In genomic region chr11:20363500-20364411, GRCh38 we compare ENCODE assay signal across 1 cellular context.
TF ChIP-seq lines count a peak whose summit lies in the region.

HTATIP2 (plus strand) TSS chr11:20363714; CDS start chr11:20364238, 524 bp downstream.

TF ChIP-seq in K562, 482 proteins besides CTCF, POLR2A, EP300 and RAD21 (continued from another document and continues in another):
- TF ChIP-seq MGA (IDR thresholded peaks at IDR 0.05) (peak; percentile 95), JUN (IDR thresholded peaks at IDR 0.05; ENCODE audit: borderline replicate concordance, low read depth, low read length) (peak; percentile 68; the same call in 1 of the 2 replicates), JUN (CRISPR knock-in tag; IDR thresholded peaks at IDR 0.05; ENCODE audit: borderline replicate concordance) (no peak), MYNN (IDR thresholded peaks at IDR 0.05) (peak; percentile 49; the same call in 1 of the 2 replicates), MYNN (CRISPR knock-in tag; IDR thresholded peaks at IDR 0.05) (no peak), NR2C1 (IDR thresholded peaks at IDR 0.05) (peak; percentile 63; the same call in 1 of the 2 replicates), NR2C1 (tag; IDR thresholded peaks at IDR 0.05) (peak; percentile 83), SMARCA4 (IDR thresholded peaks at IDR 0.05) (peak; percentile 79; the same call in 1 of the 2 replicates), ZNF764 (CRISPR knock-in tag; IDR thresholded peaks at IDR 0.05; ENCODE audit: low read depth) (0 out of 2 replicates have a peak, but pooled peaks have one; percentile 36), DMBX1 (CRISPR knock-in tag; IDR thresholded peaks at IDR 0.05; ENCODE audit: borderline replicate concordance) (peak; percentile 85; the same call in 1 of the 2 replicates), NBN (IDR thresholded peaks at IDR 0.05; ENCODE audit: low read depth) (peak; percentile 36; the same call in 1 of the 2 replicates), L3MBTL2 (IDR thresholded peaks at IDR 0.05) (peak; percentile 97), EZH2 (IDR thresholded peaks at IDR 0.05; ENCODE audit: borderline replicate concordance, low read depth, low read length) (no peak), HNRNPL (IDR thresholded peaks at IDR 0.05; ENCODE audit: low read depth, low read length) (peak; percentile 70; the same call in 1 of the 2 replicates), SMAD4 (CRISPR knock-in tag; conservative IDR thresholded peaks at IDR 0.05) (peak; percentile 62), CBFA2T2 (conservative IDR thresholded peaks at IDR 0.05) (peak; percentile 55), ZNF668 (CRISPR knock-in tag; IDR thresholded peaks at IDR 0.05) (peak; percentile 89; the same call in 1 of the 2 replicates), SP2 (IDR thresholded peaks at IDR 0.05; ENCODE audit: extremely low read depth, low read depth, low read length, poor library complexity, severe bottlenecking) (no peak), KHSRP (IDR thresholded peaks at IDR 0.05) (no peak), TAL1 (IDR thresholded peaks at IDR 0.05) (peak; percentile 25; the same call in 1 of the 2 replicates), MAZ (CRISPR knock-in tag; conservative IDR thresholded peaks at IDR 0.05 in 1 of 2, IDR thresholded peaks at IDR 0.05 in 1 of 2) (peak; percentile 15 to 85), TAF9B (IDR thresholded peaks at IDR 0.05; ENCODE audit: partially characterized antibody) (no peak), E2F6 (IDR thresholded peaks at IDR 0.05; ENCODE audit: borderline replicate concordance in 1 of 2, extremely low read depth in 1 of 2, insufficient read depth in 1 of 2, insufficient read length in 1 of 2, low read depth in 1 of 2, low read length in 1 of 2, poor library complexity in 1 of 2, severe bottlenecking in 1 of 2) (peak; percentile 93 to 97), BACH1 (tag; IDR thresholded peaks at IDR 0.05) (peak; percentile 98), RNF2 (IDR thresholded peaks at IDR 0.05) (peak; percentile 55), ZBED1 (IDR thresholded peaks at IDR 0.05) (0 out of 2 replicates have a peak, but pooled peaks have one; percentile 46), ZNF609 (CRISPR knock-in tag; IDR thresholded peaks at IDR 0.05; ENCODE audit: borderline replicate concordance) (no peak), CBFA2T3 (IDR thresholded peaks at IDR 0.05) (peak; percentile 73), SOX6 (IDR thresholded peaks at IDR 0.05) (peak; percentile 97), ELF2 (CRISPR knock-in tag; IDR thresholded peaks at IDR 0.05) (0 out of 2 replicates have a peak, but pooled peaks have one; percentile 7), HOMEZ (CRISPR knock-in tag; IDR thresholded peaks at IDR 0.05) (0 out of 2 replicates have a peak, but pooled peaks have one; percentile 71), ZNF639 (CRISPR knock-in tag; conservative IDR thresholded peaks at IDR 0.05 in 1 of 2, IDR thresholded peaks at IDR 0.05 in 1 of 2) (peak in 1 of 2 experiments; percentile 58; a peak in 1 of 4 replicates), ARNT (IDR thresholded peaks at IDR 0.05) (0 out of 4 replicates have a peak, but pooled peaks of 1 of the 2 experiments have one; percentile 48), PHF20 (IDR thresholded peaks at IDR 0.05; ENCODE audit: partially characterized antibody) (peak; percentile 39), KLF1 (tag; IDR thresholded peaks at IDR 0.05) (peak; percentile 91), MAX (CRISPR knock-in tag; IDR thresholded peaks at IDR 0.05) (peak; percentile 93), VEZF1 (CRISPR knock-in tag; IDR thresholded peaks at IDR 0.05) (peak; percentile 84), ZNF589 (CRISPR knock-in tag; IDR thresholded peaks at IDR 0.05; ENCODE audit: low read depth) (0 out of 2 replicates have a peak, but pooled peaks have one; percentile 40), SUPT5H (IDR thresholded peaks at IDR 0.05) (peak; percentile 61; the same call in 1 of the 2 replicates), NFRKB (IDR thresholded peaks at IDR 0.05; ENCODE audit: low read depth) (0 out of 2 replicates have a peak, but pooled peaks have one; percentile 63), POLR2G (IDR thresholded peaks at IDR 0.05; ENCODE audit: low read depth, low read length) (peak; percentile 91)
